In genomic region chrX:43958529-43958928, GRCh38 we compare ENCODE assay signal across 8 cellular contexts. TPM values are rescaled to one million over a fixed set of nuclear protein-coding genes. Genes with fewer than 3 reads are reported as not detected.
DNase-seq lines count a peak whose midpoint lies in the region; ATAC-seq and TF ChIP-seq lines count a peak whose summit lies in the region.

No MANE protein-coding gene starts in this region.

- H3K36me3 Mint-ChIP-seq in CD4-positive, CD25-positive, alpha-beta regulatory T cell: no peaks in the 10 kb centered on the region
- no peaks in the 10 kb centered on the region for H3K36me3 Mint-ChIP-seq in brain
- H3K36me3 Mint-ChIP-seq in stimulated activated memory B cell treated with anti-CD40 and anti-IgM and Interleukin-4, amounts not matched to agents 10 μg/mL and 1 μg/mL and 100 μg/mL, for 72 hours: peaks cover 5% of the 10 kb centered on the region

- no peak overlapping the region for H3K4me3 ChIP-seq in CD4-positive, CD25-positive, alpha-beta regulatory T cell (ENCODE audit: low read depth, low read length)

- DNase-seq in CD4-positive, CD25-positive, alpha-beta regulatory T cell: peak in 2 of 3 donors; percentile 54 to 68
- DNase-seq in HuH-7.5 (ENCODE audit: low spot score) (peak; percentile 19), NOMO-1 (lab: John Stamatoyannopoulos, UW; ENCODE audit: unreplicated experiment in 2 of 2) (peak; percentile 54 to 65), iPS-NIHi7 (ENCODE audit: extremely low spot score) (peak; percentile 70)

- H3K27me3 Mint-ChIP-seq in CD4-positive, CD25-positive, alpha-beta regulatory T cell: no peaks in the 10 kb centered on the region
- H3K27me3 Mint-ChIP-seq in brain: no peaks in the 10 kb centered on the region
- peaks cover 9% of the 10 kb centered on the region for H3K27me3 Mint-ChIP-seq in stimulated activated memory B cell treated with anti-CD40 and anti-IgM and Interleukin-4, amounts not matched to agents 10 μg/mL and 1 μg/mL and 100 μg/mL, for 72 hours

- no peaks in the 10 kb centered on the region for H3K9me3 Mint-ChIP-seq in CD4-positive, CD25-positive, alpha-beta regulatory T cell
- H3K9me3 Mint-ChIP-seq in brain: peaks cover 0 to 3% (median 2%) of the 10 kb centered on the region in 5 experiments
- H3K9me3 Mint-ChIP-seq in stimulated activated memory B cell treated with anti-CD40 and anti-IgM and Interleukin-4, amounts not matched to agents 10 μg/mL and 1 μg/mL and 100 μg/mL, for 72 hours: peaks cover 3% of the 10 kb centered on the region

- H3K4me1 Mint-ChIP-seq in CD4-positive, CD25-positive, alpha-beta regulatory T cell: peaks cover 0 to 5% (median under 1%) of the 10 kb centered on the region in 4 donors
- peaks cover 14% of the 10 kb centered on the region for H3K4me1 Mint-ChIP-seq in brain
- H3K4me1 Mint-ChIP-seq in stimulated activated memory B cell treated with anti-CD40 and anti-IgM and Interleukin-4, amounts not matched to agents 10 μg/mL and 1 μg/mL and 100 μg/mL, for 72 hours: peaks cover 5% of the 10 kb centered on the region

- peaks cover 0 to 3% of the 10 kb centered on the region in 2 experiments for H3K9me3 ChIP-seq in CD4-positive, CD25-positive, alpha-beta regulatory T cell (ENCODE audit: control insufficient read depth in 2 of 2, low read length in 2 of 2)

- peak; percentile 81 to 91 for TF ChIP-seq CTCF in brain (conservative IDR thresholded peaks at IDR 0.05)

- H3K27me3 ChIP-seq in CD4-positive, CD25-positive, alpha-beta regulatory T cell (ENCODE audit: control insufficient read depth, insufficient read depth, low read length): no peaks in the 10 kb centered on the region

- no peak overlapping the region for H3K27ac ChIP-seq in CD4-positive, CD25-positive, alpha-beta regulatory T cell (ENCODE audit: insufficient read depth, low read length, poor library complexity, severe bottlenecking)

- peak overlapping the region in 1 of 3 donors; percentile 46 for H3K27ac Mint-ChIP-seq in CD4-positive, CD25-positive, alpha-beta regulatory T cell
- H3K27ac Mint-ChIP-seq in brain: peak overlapping the region; percentile 38 to 97 (median 87)
- no peak overlapping the region for H3K27ac Mint-ChIP-seq in stimulated activated memory B cell treated with anti-CD40 and anti-IgM and Interleukin-4, amounts not matched to agents 10 μg/mL and 1 μg/mL and 100 μg/mL, for 72 hours

- no peak overlapping the region for H3K4me3 Mint-ChIP-seq in CD4-positive, CD25-positive, alpha-beta regulatory T cell
- H3K4me3 Mint-ChIP-seq in brain: peak overlapping the region in 2 of 5 experiments; percentile 60 to 71
- H3K4me3 Mint-ChIP-seq in stimulated activated memory B cell treated with anti-CD40 and anti-IgM and Interleukin-4, amounts not matched to agents 10 μg/mL and 1 μg/mL and 100 μg/mL, for 72 hours: no peak overlapping the region

- no peaks in the 10 kb centered on the region for H3K4me1 ChIP-seq in CD4-positive, CD25-positive, alpha-beta regulatory T cell (ENCODE audit: control insufficient read depth, insufficient read depth, low read length, poor library complexity, severe bottlenecking)

- ATAC-seq in CD4-positive, CD25-positive, alpha-beta regulatory T cell (ENCODE audit: low read depth in 2 of 2): no peak
- ATAC-seq in GM18519 (IDR thresholded peaks at IDR 0.05; ENCODE audit: low FRiP score, unreplicated experiment) (peak; percentile 71), HG03460 (IDR thresholded peaks at IDR 0.05; ENCODE audit: unreplicated experiment) (no peak)
- ATAC-seq in stimulated activated memory B cell treated with anti-CD40 and anti-IgM and Interleukin-4, amounts not matched to agents 10 μg/mL and 1 μg/mL and 100 μg/mL, for 72 hours: peak; percentile 50

- no peaks in the 10 kb centered on the region for H3K36me3 ChIP-seq in CD4-positive, CD25-positive, alpha-beta regulatory T cell (ENCODE audit: control insufficient read depth, insufficient read depth, low read length)

RNA-seq across cellular contexts. Expression of gene NDP, which starts 14.7 kb away (rescaled TPM):
- not detected for total RNA-seq in CD4-positive, CD25-positive, alpha-beta regulatory T cell
- not detected for polyA plus RNA-seq in CD4-positive, CD25-positive, alpha-beta regulatory T cell
- 8.7 TPM for polyA plus RNA-seq in brain (ENCODE audit: insufficient read depth, low read depth, low replicate concordance)

Comparison
In these comparisons a context has a peak if more than half of its experiments do, and no peak if none do; other contexts are left out.
1. ATAC-seq: peak in GM18519 (single experiment) and stimulated activated memory B cell treated with anti-CD40 and anti-IgM and Interleukin-4, amounts not matched to agents 10 μg/mL and 1 μg/mL and 100 μg/mL, for 72 hours (single experiment); none in CD4-positive, CD25-positive, alpha-beta regulatory T cell (0 of 2) and HG03460 (single experiment).
2. DNase-seq: peak in every context shown above with its lines; median percentile 70 in iPS-NIHi7; 61 in CD4-positive, CD25-positive, alpha-beta regulatory T cell; 60 in NOMO-1; 19 in HuH-7.5.